8 cellular contexts compared by ENCODE assay signal in the genomic region with DNA sequence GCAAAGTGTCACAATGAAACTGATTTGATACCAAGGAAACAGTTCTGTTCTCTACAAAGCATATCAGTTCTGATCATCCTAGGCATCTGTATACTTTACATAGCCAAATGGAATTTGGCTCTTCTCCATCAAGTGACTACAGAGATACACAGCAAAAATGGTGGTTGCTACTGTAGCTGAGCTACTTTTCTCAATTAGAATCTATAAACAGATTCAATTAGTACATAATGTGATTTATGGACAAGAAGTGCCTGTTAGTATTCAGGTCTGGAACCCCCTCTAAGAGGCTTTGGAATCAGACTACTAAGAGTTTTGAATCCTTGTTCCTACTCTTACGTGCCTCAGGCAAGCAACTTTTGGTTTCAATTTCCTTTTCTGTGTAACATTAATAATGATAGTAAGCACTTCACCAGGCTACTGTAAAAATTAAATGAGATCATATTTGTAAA. TPM values are rescaled to one million over a fixed set of nuclear protein-coding genes. Genes with fewer than 3 reads are reported as not detected.
A peak's percentile ranks its signal among the peaks of the same experiment; 100 is the strongest.
DNase-seq lines count a peak whose midpoint lies in the region; ATAC-seq and TF ChIP-seq lines count a peak whose summit lies in the region.

No MANE protein-coding gene starts in this region.

- peak; percentile 57 for ATAC-seq in GM21717 (IDR thresholded peaks at IDR 0.05; ENCODE audit: unreplicated experiment)
- peak; percentile 42 for ATAC-seq in stimulated activated naive CD8-positive, alpha-beta T cell treated with anti-CD3 and anti-CD28 coated beads, Interleukin-15, Interleukin-2, amounts not matched to agents 100 U/mL and 50 U/mL, for 24 hours

- no peak for DNase-seq in GM06990 (ENCODE audit: extremely low read depth, insufficient read length)
- peak; percentile 78 for DNase-seq in MM.1S
- no peak for DNase-seq in esophagus squamous epithelium (lab: John Stamatoyannopoulos, UW)
- no peak for DNase-seq in stimulated activated naive CD8-positive, alpha-beta T cell treated with anti-CD3 and anti-CD28 coated beads, Interleukin-15, Interleukin-2, amounts not matched to agents 100 U/mL and 50 U/mL, for 24 hours
- no peak for DNase-seq in cerebellar cortex (ENCODE audit: low spot score)
- DNase-seq in substantia nigra (lab: John Stamatoyannopoulos, UW), result no peak
- DNase-seq in LoVo (ENCODE audit: low spot score), result no peak

- no peak overlapping the region for H2AFZ ChIP-seq in MM.1S (ENCODE audit: low read length)

- peaks cover 83% of the 10 kb centered on the region for H3K79me2 ChIP-seq in MM.1S (ENCODE audit: low read length)

- H3K4me1 ChIP-seq in MM.1S (ENCODE audit: low read length) (peaks cover 46% of the 10 kb centered on the region), esophagus squamous epithelium (peaks cover 4 to 40% (median 5%) of the 10 kb centered on the region in 3 donors)

- peak overlapping the region; percentile 23; the same call in 1 of the 2 replicates for H3K9ac ChIP-seq in MM.1S (ENCODE audit: low read length)

- 0 to 9% methylated on average over 1 of the region's 1 CpG for WGBS in esophagus squamous epithelium, 2 donors

- peak overlapping the region; percentile 55 for H3K4me3 ChIP-seq in GM06990 (replicated peaks; ENCODE audit: low read depth, low read length)
- peak overlapping the region; percentile 47 for H3K4me3 ChIP-seq in MM.1S (ENCODE audit: low read length)
- peak overlapping the region; percentile 4 to 60 (median 34) for H3K4me3 ChIP-seq in esophagus squamous epithelium

- H3K27ac ChIP-seq in MM.1S (ENCODE audit: low read length) (peak overlapping the region; percentile 45; the same call in 1 of the 2 replicates), esophagus squamous epithelium (peak overlapping the region; percentile 62 to 82 (median 66)), substantia nigra (ENCODE audit: low read depth, low read length, poor library complexity, severe bottlenecking) (no peak overlapping the region)

- H3K27me3 ChIP-seq in GM06990 (replicated peaks; ENCODE audit: control insufficient read depth, insufficient read depth, low read length) (no peaks in the 10 kb centered on the region), MM.1S (replicated peaks; ENCODE audit: insufficient read depth, low read length) (no peaks in the 10 kb centered on the region), esophagus squamous epithelium (no peaks in the 10 kb centered on the region)

- H3K4me2 ChIP-seq in MM.1S (ENCODE audit: low read depth, low read length), result peak overlapping the region; percentile 75

- TF ChIP-seq CTCF in GM06990 (IDR thresholded peaks at IDR 0.05; ENCODE audit: insufficient read depth, low read length, poor library complexity, severe bottlenecking) (no peak), MM.1S (IDR thresholded peaks at IDR 0.05; ENCODE audit: low read length) (no peak), esophagus squamous epithelium (IDR thresholded peaks at IDR 0.05) (no peak)

- TF ChIP-seq POLR2A in esophagus squamous epithelium (IDR thresholded peaks at IDR 0.05), result no peak

- H3K36me3 ChIP-seq in GM06990 (ENCODE audit: control insufficient read depth, insufficient read depth, low read length), result no peaks in the 10 kb centered on the region
- H3K36me3 ChIP-seq in MM.1S (replicated peaks; ENCODE audit: insufficient read depth, low read length), result peaks cover 3% of the 10 kb centered on the region; the same call in 1 of the 2 replicates
- H3K36me3 ChIP-seq in esophagus squamous epithelium, result peaks cover 0 to 37% (median 0%) of the 10 kb centered on the region in 3 donors

- H4K20me1 ChIP-seq in MM.1S (ENCODE audit: insufficient read depth, low read length), result no peaks in the 10 kb centered on the region

- no peaks in the 10 kb centered on the region for H3K9me2 ChIP-seq in MM.1S (replicated peaks; ENCODE audit: insufficient read depth, low read length)

- H3F3A ChIP-seq in MM.1S (ENCODE audit: insufficient read depth, low read length), result peaks cover 38% of the 10 kb centered on the region

- intact Hi-C loops in esophagus squamous epithelium (cut with DNase I), result no loop called here

- H3K9me3 ChIP-seq in MM.1S (replicated peaks; ENCODE audit: insufficient read depth, low read length) (no peaks in the 10 kb centered on the region), esophagus squamous epithelium (no peaks in the 10 kb centered on the region)

RNA-seq across cellular contexts. Expression of gene C21orf91, which starts 25.5 kb away (rescaled TPM):
- total RNA-seq in esophagus squamous epithelium, result 10 to 100 TPM in 3 of 4 donors, 1 to 10 TPM in 1; 4.2 to 16.5 (median 12.8) TPM
